1 cellular context compared by ENCODE assay signal in the genomic region with DNA sequence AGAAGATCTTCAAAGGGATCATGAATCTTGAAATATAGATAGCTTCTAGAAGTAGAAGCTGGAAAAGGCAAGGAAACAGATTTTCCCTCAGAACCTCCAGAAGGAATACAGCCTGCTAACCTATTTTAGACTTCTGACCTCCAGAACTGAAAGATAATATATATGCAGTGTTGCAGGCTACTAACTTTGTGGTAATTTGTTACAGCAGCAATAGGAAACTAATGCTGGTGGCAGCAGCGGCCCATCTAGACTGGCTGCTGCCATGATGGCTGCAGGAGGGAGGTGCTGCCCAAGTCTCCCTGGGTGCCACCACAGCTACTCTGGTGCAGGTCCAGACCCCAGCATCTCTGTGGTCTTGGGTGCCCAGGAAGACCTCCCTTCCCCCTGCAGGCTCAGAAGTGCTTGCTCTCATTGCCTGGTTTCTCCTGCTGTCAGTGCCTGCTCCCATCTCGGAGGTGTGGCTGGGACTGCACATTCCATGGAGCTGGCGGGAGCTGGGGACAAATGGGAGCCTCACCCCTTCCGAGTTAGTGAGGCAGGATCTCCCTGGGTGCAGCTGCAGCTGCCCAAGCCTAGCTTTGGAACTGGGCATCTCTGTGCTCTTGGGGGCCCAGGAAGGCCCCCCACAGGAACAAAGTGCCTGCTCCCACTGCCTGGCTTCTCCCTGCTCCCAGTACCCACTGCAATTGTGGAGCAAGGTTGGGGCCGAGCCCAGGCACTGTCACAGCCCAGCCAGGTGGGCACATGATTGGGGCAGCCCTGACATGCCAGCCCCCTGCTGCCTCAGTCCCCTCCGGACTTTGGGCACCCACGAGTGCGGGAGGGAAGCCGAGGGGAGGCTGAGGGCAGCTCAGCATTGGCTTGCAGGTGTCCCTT.
TF ChIP-seq lines count a peak whose summit lies in the region.

No MANE protein-coding gene starts in this region.

TF ChIP-seq in HepG2, 621 proteins besides CTCF, POLR2A, EP300 and RAD21 (continued from another document and continues in another):
- TF ChIP-seq, protein P1, sequence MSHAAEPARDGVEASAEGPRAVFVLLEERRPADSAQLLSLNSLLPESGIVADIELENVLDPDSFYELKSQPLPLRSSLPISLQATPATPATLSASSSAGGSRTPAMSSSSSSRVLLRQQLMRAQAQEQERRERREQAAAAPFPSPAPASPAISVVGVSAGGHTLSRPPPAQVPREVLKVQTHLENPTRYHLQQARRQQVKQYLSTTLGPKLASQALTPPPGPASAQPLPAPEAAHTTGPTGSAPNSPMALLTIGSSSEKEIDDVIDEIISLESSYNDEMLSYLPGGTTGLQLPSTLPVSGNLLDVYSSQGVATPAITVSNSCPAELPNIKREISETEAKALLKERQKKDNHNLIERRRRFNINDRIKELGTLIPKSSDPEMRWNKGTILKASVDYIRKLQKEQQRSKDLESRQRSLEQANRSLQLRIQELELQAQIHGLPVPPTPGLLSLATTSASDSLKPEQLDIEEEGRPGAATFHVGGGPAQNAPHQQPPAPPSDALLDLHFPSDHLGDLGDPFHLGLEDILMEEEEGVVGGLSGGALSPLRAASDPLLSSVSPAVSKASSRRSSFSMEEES (CRISPR knock-in tag; IDR thresholded peaks at IDR 0.05), result no peak
- TF ChIP-seq, protein P2, sequence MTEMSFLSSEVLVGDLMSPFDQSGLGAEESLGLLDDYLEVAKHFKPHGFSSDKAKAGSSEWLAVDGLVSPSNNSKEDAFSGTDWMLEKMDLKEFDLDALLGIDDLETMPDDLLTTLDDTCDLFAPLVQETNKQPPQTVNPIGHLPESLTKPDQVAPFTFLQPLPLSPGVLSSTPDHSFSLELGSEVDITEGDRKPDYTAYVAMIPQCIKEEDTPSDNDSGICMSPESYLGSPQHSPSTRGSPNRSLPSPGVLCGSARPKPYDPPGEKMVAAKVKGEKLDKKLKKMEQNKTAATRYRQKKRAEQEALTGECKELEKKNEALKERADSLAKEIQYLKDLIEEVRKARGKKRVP (CRISPR knock-in tag; IDR thresholded peaks at IDR 0.05), result no peak
- TF ChIP-seq, protein P3, sequence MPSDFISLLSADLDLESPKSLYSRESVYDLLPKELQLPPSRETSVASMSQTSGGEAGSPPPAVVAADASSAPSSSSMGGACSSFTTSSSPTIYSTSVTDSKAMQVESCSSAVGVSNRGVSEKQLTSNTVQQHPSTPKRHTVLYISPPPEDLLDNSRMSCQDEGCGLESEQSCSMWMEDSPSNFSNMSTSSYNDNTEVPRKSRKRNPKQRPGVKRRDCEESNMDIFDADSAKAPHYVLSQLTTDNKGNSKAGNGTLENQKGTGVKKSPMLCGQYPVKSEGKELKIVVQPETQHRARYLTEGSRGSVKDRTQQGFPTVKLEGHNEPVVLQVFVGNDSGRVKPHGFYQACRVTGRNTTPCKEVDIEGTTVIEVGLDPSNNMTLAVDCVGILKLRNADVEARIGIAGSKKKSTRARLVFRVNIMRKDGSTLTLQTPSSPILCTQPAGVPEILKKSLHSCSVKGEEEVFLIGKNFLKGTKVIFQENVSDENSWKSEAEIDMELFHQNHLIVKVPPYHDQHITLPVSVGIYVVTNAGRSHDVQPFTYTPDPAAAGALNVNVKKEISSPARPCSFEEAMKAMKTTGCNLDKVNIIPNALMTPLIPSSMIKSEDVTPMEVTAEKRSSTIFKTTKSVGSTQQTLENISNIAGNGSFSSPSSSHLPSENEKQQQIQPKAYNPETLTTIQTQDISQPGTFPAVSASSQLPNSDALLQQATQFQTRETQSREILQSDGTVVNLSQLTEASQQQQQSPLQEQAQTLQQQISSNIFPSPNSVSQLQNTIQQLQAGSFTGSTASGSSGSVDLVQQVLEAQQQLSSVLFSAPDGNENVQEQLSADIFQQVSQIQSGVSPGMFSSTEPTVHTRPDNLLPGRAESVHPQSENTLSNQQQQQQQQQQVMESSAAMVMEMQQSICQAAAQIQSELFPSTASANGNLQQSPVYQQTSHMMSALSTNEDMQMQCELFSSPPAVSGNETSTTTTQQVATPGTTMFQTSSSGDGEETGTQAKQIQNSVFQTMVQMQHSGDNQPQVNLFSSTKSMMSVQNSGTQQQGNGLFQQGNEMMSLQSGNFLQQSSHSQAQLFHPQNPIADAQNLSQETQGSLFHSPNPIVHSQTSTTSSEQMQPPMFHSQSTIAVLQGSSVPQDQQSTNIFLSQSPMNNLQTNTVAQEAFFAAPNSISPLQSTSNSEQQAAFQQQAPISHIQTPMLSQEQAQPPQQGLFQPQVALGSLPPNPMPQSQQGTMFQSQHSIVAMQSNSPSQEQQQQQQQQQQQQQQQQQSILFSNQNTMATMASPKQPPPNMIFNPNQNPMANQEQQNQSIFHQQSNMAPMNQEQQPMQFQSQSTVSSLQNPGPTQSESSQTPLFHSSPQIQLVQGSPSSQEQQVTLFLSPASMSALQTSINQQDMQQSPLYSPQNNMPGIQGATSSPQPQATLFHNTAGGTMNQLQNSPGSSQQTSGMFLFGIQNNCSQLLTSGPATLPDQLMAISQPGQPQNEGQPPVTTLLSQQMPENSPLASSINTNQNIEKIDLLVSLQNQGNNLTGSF (CRISPR knock-in tag; IDR thresholded peaks at IDR 0.05), result no peak
- TF ChIP-seq ZBTB8A (CRISPR knock-in tag; IDR thresholded peaks at IDR 0.05; ENCODE audit: borderline replicate concordance, low read depth) (no peak), MED8 (CRISPR knock-in tag; IDR thresholded peaks at IDR 0.05; ENCODE audit: insufficient replicate concordance) (no peak), NR1H2 (CRISPR knock-in tag; IDR thresholded peaks at IDR 0.05; ENCODE audit: borderline replicate concordance, low read depth) (no peak), CAMTA2 (CRISPR knock-in tag; IDR thresholded peaks at IDR 0.05; ENCODE audit: borderline replicate concordance) (peak; percentile 72; the same call in 1 of the 2 replicates), SMARCC2 (IDR thresholded peaks at IDR 0.05) (no peak), KLF13 (CRISPR knock-in tag; IDR thresholded peaks at IDR 0.05) (0 out of 2 replicates have a peak, but pooled peaks have one; percentile 66), HNRNPK (IDR thresholded peaks at IDR 0.05; ENCODE audit: low read depth, low read length, poor library complexity, severe bottlenecking) (no peak), ZNF879 (CRISPR knock-in tag; IDR thresholded peaks at IDR 0.05) (no peak), ZNF605 (CRISPR knock-in tag; IDR thresholded peaks at IDR 0.05) (no peak), HOXD1 (CRISPR knock-in tag; IDR thresholded peaks at IDR 0.05) (no peak), GABPB1 (CRISPR knock-in tag; IDR thresholded peaks at IDR 0.05) (peak; percentile 34; the same call in 1 of the 2 replicates), ZNF225 (CRISPR knock-in tag; IDR thresholded peaks at IDR 0.05) (0 out of 2 replicates have a peak, but pooled peaks have one; percentile 87), ZNF850 (CRISPR knock-in tag; conservative IDR thresholded peaks at IDR 0.05) (no peak)
- TF ChIP-seq, protein P4, sequence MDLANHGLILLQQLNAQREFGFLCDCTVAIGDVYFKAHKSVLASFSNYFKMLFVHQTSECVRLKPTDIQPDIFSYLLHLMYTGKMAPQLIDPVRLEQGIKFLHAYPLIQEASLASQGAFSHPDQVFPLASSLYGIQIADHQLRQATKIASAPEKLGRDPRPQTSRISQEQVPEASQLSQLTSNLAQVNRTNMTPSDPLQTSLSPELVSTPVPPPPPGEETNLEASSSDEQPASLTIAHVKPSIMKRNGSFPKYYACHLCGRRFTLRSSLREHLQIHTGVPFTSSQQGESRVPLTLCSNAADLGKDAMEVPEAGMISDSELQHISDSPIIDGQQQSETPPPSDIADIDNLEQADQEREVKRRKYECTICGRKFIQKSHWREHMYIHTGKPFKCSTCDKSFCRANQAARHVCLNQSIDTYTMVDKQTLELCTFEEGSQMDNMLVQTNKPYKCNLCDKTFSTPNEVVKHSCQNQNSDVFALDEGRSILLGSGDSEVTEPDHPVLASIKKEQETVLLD (CRISPR knock-in tag; IDR thresholded peaks at IDR 0.05; ENCODE audit: low read depth), result no peak
- TF ChIP-seq, protein P5, sequence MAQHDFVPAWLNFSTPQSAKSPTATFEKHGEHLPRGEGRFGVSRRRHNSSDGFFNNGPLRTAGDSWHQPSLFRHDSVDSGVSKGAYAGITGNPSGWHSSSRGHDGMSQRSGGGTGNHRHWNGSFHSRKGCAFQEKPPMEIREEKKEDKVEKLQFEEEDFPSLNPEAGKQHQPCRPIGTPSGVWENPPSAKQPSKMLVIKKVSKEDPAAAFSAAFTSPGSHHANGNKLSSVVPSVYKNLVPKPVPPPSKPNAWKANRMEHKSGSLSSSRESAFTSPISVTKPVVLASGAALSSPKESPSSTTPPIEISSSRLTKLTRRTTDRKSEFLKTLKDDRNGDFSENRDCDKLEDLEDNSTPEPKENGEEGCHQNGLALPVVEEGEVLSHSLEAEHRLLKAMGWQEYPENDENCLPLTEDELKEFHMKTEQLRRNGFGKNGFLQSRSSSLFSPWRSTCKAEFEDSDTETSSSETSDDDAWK (CRISPR knock-in tag; IDR thresholded peaks at IDR 0.05), result no peak
- TF ChIP-seq, protein P6, sequence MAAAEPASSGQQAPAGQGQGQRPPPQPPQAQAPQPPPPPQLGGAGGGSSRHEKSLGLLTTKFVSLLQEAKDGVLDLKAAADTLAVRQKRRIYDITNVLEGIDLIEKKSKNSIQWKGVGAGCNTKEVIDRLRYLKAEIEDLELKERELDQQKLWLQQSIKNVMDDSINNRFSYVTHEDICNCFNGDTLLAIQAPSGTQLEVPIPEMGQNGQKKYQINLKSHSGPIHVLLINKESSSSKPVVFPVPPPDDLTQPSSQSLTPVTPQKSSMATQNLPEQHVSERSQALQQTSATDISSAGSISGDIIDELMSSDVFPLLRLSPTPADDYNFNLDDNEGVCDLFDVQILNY (CRISPR knock-in tag; conservative IDR thresholded peaks at IDR 0.05), result no peak
- TF ChIP-seq, protein P7, sequence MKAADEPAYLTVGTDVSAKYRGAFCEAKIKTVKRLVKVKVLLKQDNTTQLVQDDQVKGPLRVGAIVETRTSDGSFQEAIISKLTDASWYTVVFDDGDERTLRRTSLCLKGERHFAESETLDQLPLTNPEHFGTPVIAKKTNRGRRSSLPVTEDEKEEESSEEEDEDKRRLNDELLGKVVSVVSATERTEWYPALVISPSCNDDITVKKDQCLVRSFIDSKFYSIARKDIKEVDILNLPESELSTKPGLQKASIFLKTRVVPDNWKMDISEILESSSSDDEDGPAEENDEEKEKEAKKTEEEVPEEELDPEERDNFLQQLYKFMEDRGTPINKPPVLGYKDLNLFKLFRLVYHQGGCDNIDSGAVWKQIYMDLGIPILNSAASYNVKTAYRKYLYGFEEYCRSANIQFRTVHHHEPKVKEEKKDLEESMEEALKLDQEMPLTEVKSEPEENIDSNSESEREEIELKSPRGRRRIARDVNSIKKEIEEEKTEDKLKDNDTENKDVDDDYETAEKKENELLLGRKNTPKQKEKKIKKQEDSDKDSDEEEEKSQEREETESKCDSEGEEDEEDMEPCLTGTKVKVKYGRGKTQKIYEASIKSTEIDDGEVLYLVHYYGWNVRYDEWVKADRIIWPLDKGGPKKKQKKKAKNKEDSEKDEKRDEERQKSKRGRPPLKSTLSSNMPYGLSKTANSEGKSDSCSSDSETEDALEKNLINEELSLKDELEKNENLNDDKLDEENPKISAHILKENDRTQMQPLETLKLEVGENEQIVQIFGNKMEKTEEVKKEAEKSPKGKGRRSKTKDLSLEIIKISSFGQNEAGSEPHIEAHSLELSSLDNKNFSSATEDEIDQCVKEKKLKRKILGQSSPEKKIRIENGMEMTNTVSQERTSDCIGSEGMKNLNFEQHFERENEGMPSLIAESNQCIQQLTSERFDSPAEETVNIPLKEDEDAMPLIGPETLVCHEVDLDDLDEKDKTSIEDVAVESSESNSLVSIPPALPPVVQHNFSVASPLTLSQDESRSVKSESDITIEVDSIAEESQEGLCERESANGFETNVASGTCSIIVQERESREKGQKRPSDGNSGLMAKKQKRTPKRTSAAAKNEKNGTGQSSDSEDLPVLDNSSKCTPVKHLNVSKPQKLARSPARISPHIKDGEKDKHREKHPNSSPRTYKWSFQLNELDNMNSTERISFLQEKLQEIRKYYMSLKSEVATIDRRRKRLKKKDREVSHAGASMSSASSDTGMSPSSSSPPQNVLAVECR (CRISPR knock-in tag; IDR thresholded peaks at IDR 0.05; ENCODE audit: borderline replicate concordance), result no peak
- TF ChIP-seq, protein P8, sequence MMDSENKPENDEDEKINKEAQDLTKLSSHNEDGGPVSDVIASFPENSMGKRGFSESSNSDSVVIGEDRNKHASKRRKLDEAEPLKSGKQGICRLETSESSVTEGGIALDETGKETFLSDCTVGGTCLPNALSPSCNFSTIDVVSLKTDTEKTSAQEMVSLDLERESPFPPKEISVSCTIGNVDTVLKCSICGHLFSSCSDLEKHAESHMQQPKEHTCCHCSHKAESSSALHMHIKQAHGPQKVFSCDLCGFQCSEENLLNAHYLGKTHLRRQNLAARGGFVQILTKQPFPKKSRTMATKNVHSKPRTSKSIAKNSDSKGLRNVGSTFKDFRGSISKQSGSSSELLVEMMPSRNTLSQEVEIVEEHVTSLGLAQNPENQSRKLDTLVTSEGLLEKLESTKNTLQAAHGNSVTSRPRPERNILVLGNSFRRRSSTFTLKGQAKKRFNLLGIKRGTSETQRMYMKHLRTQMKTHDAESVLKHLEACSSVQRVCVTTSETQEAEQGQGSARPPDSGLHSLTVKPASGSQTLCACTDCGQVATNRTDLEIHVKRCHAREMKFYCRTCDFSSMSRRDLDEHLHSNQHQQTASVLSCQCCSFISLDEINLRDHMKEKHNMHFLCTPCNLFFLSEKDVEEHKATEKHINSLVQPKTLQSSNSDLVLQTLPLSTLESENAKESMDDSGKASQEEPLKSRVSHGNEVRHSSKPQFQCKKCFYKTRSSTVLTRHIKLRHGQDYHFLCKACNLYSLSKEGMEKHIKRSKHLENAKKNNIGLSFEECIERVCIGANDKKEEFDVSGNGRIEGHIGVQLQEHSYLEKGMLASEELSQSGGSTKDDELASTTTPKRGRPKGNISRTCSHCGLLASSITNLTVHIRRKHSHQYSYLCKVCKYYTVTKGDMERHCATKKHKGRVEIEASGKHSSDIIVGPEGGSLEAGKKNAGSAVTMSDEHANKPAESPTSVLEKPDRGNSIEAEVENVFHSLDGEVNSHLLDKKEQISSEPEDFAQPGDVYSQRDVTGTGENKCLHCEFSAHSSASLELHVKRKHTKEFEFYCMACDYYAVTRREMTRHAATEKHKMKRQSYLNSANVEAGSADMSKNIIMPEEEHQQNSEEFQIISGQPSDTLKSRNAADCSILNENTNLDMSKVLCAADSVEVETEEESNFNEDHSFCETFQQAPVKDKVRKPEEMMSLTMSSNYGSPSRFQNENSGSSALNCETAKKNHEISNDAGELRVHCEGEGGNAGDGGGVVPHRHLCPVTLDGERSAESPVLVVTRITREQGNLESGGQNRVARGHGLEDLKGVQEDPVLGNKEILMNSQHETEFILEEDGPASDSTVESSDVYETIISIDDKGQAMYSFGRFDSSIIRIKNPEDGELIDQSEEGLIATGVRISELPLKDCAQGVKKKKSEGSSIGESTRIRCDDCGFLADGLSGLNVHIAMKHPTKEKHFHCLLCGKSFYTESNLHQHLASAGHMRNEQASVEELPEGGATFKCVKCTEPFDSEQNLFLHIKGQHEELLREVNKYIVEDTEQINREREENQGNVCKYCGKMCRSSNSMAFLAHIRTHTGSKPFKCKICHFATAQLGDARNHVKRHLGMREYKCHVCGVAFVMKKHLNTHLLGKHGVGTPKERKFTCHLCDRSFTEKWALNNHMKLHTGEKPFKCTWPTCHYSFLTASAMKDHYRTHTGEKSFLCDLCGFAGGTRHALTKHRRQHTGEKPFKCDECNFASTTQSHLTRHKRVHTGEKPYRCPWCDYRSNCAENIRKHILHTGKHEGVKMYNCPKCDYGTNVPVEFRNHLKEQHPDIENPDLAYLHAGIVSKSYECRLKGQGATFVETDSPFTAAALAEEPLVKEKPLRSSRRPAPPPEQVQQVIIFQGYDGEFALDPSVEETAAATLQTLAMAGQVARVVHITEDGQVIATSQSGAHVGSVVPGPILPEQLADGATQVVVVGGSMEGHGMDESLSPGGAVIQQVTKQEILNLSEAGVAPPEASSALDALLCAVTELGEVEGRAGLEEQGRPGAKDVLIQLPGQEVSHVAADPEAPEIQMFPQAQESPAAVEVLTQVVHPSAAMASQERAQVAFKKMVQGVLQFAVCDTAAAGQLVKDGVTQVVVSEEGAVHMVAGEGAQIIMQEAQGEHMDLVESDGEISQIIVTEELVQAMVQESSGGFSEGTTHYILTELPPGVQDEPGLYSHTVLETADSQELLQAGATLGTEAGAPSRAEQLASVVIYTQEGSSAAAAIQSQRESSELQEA (CRISPR knock-in tag; IDR thresholded peaks at IDR 0.05; ENCODE audit: not compliant biosample characterization), result peak; percentile 80
